In the genomic region with DNA sequence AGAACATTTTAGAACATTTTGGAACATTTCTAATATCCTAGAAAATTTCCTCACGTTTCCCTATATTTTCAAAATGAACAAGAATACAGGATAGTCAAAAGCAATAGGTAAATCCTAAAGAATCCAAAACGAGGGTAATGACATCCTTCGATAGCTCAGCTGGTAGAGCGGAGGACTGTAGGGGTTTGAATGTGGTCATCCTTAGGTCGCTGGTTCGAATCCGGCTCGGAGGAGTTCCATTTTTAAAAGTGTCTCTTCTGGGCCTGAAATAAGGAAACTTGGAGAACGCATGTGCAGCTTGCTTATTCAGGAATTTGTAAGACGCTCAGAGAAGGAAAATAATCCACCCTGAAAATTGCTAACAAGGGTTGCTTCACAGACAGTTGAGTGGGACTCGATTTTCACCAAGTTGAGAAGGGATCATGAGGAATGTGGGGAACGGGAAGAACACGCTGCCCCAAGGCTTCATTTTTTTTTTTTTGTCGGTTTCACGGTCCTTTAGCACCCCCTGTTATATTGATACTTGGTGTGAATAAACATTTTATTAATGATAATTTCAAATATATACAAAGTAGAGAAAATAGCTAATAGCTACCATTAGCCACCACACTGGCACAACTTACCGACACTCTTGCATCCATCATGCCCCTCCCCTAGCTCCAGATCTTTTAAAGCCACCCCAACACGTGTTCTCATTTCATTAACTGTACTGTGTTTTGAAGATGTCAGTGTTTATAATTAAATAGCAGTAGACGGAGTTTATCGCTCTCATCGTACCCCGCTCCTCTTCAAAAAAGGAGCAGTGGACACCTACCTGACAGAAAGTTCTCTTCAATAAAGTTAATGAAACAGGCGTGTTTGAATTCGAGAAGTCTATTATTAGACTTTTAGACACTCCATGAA, we compare ENCODE assay signal across 8 cellular contexts. TPM values are rescaled to one million over a fixed set of nuclear protein-coding genes. Genes with fewer than 3 reads are reported as not detected.
A peak's percentile ranks its signal among the peaks of the same experiment; 100 is the strongest.
DNase-seq lines count a peak whose midpoint lies in the region; ATAC-seq, FAIRE-seq and TF ChIP-seq lines count a peak whose summit lies in the region.

No MANE protein-coding gene starts in this region.

- H4K20me1 ChIP-seq in H1 (replicated peaks in 1 of 2; ENCODE audit: control insufficient read depth in 1 of 2, insufficient read depth in 2 of 2, low read length in 2 of 2), result no peaks in the 10 kb centered on the region

- H3K79me2 ChIP-seq in H1 (ENCODE audit: control insufficient read depth in 1 of 2, insufficient read depth in 2 of 2, low read length in 2 of 2), result peaks cover 0 to 12% of the 10 kb centered on the region in 2 experiments; a peak in 2 of 4 replicates

- no peak for TF ChIP-seq RAD21 in H1 (IDR thresholded peaks at IDR 0.05 in 1 of 2, conservative IDR thresholded peaks at IDR 0.05 in 1 of 2; ENCODE audit: low read depth in 2 of 2, low read length in 2 of 2)

- CTCF ChIA-PET in AG04450 (lab: Charles Lee), result interaction anchor here (0.5 to 7.7 kb wide), 60 partner anchors 11 to 1479 kb away, joined by 3 to 280 read pairs (median 4); a partner anchor contains a TSS
- CTCF ChIA-PET in HEK293T (lab: Yijun Ruan, JAX), result interaction anchor here (0.5 to 3.4 kb wide), 19 partner anchors 9 to 642 kb away, joined by 3 to 27 read pairs (median 4); no protein-coding TSS in a partner anchor
- CTCF ChIA-PET in H1 (lab: Charles Lee; ENCODE audit: partially characterized antibody), result interaction anchor here (0.6 to 6.0 kb wide), 20 partner anchors 8 to 907 kb away, joined by 3 to 134 read pairs (median 4); a partner anchor contains a TSS

- peak overlapping the region; percentile 61 for H3K4me3 ChIP-seq in AG04450 (ENCODE audit: low read depth, low read length)
- peak overlapping the region; percentile 87 for H3K4me3 ChIP-seq in RWPE2 (ENCODE audit: severe bottlenecking)
- H3K4me3 ChIP-seq in H1 (ENCODE audit: extremely low read depth in 1 of 4, insufficient read depth in 2 of 4, low read depth in 3 of 4, low read length in 4 of 4), result peak overlapping the region; percentile 92 to 100 (median 99)
- peak overlapping the region in 1 of 2 donors; percentile 92 for H3K4me3 ChIP-seq in neuronal stem cell (ENCODE audit: low read length in 2 of 2)

- no peak for TF ChIP-seq EP300 in H1 (IDR thresholded peaks at IDR 0.05; ENCODE audit: borderline replicate concordance in 1 of 2, low read depth in 2 of 2, low read length in 2 of 2)

- H3K36me3 Mint-ChIP-seq in activated T-helper 17 cell treated with anti-CD3 and anti-CD28 coated beads, Interleukin-2, amount 50 U/mL, for 72 hours (ENCODE audit: low read depth), result no peaks in the 10 kb centered on the region

- 6% methylated on average over 23 of the region's 23 CpGs; no CpG with 5 or more reads in 1 of the 2 experiments for WGBS in H1 (ENCODE audit: extremely low coverage in 1 of 2, insufficient coverage in 1 of 2, insufficient read length in 1 of 2, insufficient replicate concordance in 2 of 2, low coverage in 1 of 2, low lambda C conversion rate in 2 of 2, missing lambda C conversion rate in 1 of 2), 2 experiments
- WGBS in neuronal stem cell (ENCODE audit: extremely low coverage in 2 of 2, insufficient read length in 2 of 2, insufficient replicate concordance in 1 of 2), 2 donors, result no CpG with 5 or more reads among the region's 23 CpGs

- POLR2A ChIA-PET in AG04450 (lab: Yijun Ruan, JAX) (interaction anchor here (0.7 to 1.1 kb wide), 7 partner anchors 18 to 552 kb away, joined by 3 to 7 read pairs (median 4); a partner anchor contains a TSS), HEK293T (lab: Yijun Ruan, JAX) (interaction anchor here (0.6 to 4.6 kb wide), 23 partner anchors 10 to 1470 kb away, joined by 3 to 43 read pairs (median 4); a partner anchor contains a TSS), H1 (lab: Charles Lee; ENCODE audit: partially characterized antibody) (interaction anchor here (0.6 to 2.9 kb wide), 10 partner anchors 15 to 657 kb away, joined by 3 to 29 read pairs (median 3); a partner anchor contains a TSS)

- no peak overlapping the region for H4K91ac ChIP-seq in H1 (replicated peaks; ENCODE audit: insufficient read length, low read length)
- no peak overlapping the region for H4K91ac ChIP-seq in neuronal stem cell (ENCODE audit: low read depth, low read length, poor library complexity)

- no peak overlapping the region for H4K5ac ChIP-seq in H1 (ENCODE audit: insufficient read length, low read depth, low read length)

- peaks cover 16% of the 10 kb centered on the region for H3K4me1 Mint-ChIP-seq in activated T-helper 17 cell treated with anti-CD3 and anti-CD28 coated beads, Interleukin-2, amount 50 U/mL, for 72 hours

- peaks cover 18% of the 10 kb centered on the region for H3K23me2 ChIP-seq in H1 (ENCODE audit: low read depth, low read length)

- no peak for TF ChIP-seq POLR2A in H1 (IDR thresholded peaks at IDR 0.05; ENCODE audit: control extremely low read depth in 1 of 2, low read depth in 2 of 2, low read length in 2 of 2)

- H4K8ac ChIP-seq in H1 (ENCODE audit: extremely low read depth, insufficient read depth, low read length) (no peak overlapping the region), neuronal stem cell (ENCODE audit: low read depth, low read length) (no peak overlapping the region)

- H3K27ac ChIP-seq in AG04450 (ENCODE audit: low read depth, low read length) (no peak overlapping the region), RWPE2 (ENCODE audit: poor library complexity, severe bottlenecking) (peak overlapping the region; percentile 74), H1 (ENCODE audit: low read depth, low read length) (no peak overlapping the region), neuronal stem cell (replicated peaks; ENCODE audit: low read length) (no peak overlapping the region)

- H2BK5ac ChIP-seq in H1 (ENCODE audit: low read depth, low read length) (no peak overlapping the region), neuronal stem cell (ENCODE audit: low read length) (no peak overlapping the region)

- no peaks in the 10 kb centered on the region for H3K9me3 Mint-ChIP-seq in activated T-helper 17 cell treated with anti-CD3 and anti-CD28 coated beads, Interleukin-2, amount 50 U/mL, for 72 hours

- H3K23ac ChIP-seq in H1 (ENCODE audit: insufficient read length), result no peak overlapping the region
- H3K23ac ChIP-seq in neuronal stem cell (ENCODE audit: low read depth, low read length, poor library complexity), result no peak overlapping the region

- H3K18ac ChIP-seq in H1 (ENCODE audit: extremely low read depth, low read length) (no peak overlapping the region), neuronal stem cell (ENCODE audit: low read length) (no peak overlapping the region)

- H3K9ac ChIP-seq in H1 (replicated peaks in 1 of 4; ENCODE audit: extremely low read depth in 1 of 4, low read depth in 3 of 4, low read length in 3 of 4), result no peak overlapping the region
- no peak overlapping the region for H3K9ac ChIP-seq in neuronal stem cell (ENCODE audit: low read depth, low read length, poor library complexity)

- H2BK120ac ChIP-seq in H1 (replicated peaks; ENCODE audit: low read depth, low read length), result no peak overlapping the region
- no peak overlapping the region for H2BK120ac ChIP-seq in neuronal stem cell (ENCODE audit: low read depth, low read length)

- H2BK15ac ChIP-seq in H1 (ENCODE audit: low read length), result no peak overlapping the region
- no peak overlapping the region for H2BK15ac ChIP-seq in neuronal stem cell (ENCODE audit: low read length)

- H2AFZ ChIP-seq in H1 (ENCODE audit: low read length) (no peak overlapping the region), neuronal stem cell (ENCODE audit: low read length) (peak overlapping the region; percentile 95)

- H2BK12ac ChIP-seq in H1 (ENCODE audit: low read depth, low read length), result no peak overlapping the region
- H2BK12ac ChIP-seq in neuronal stem cell (ENCODE audit: low read length), result no peak overlapping the region

- no peak for DNase-seq in AG04450 (ENCODE audit: low read depth, low spot score)
- no peak for DNase-seq in HEK293T (ENCODE audit: extremely low spot score)
- no peak for DNase-seq in RWPE2 (ENCODE audit: low spot score)
- peak; percentile 78 to 85 for DNase-seq in H1 (ENCODE audit: low read depth in 1 of 2, low spot score in 2 of 2)
- peak; percentile 47 for DNase-seq in neuronal stem cell (ENCODE audit: low spot score)

- H2BK20ac ChIP-seq in H1 (ENCODE audit: low read length), result no peak overlapping the region

- no peak overlapping the region for H3K14ac ChIP-seq in H1 (ENCODE audit: insufficient read length)
- H3K14ac ChIP-seq in neuronal stem cell (ENCODE audit: low read length), result no peak overlapping the region

- peak overlapping the region; percentile 74 to 90 for H3K4me2 ChIP-seq in H1 (ENCODE audit: insufficient read depth in 1 of 2, low read depth in 2 of 2, low read length in 2 of 2)
- H3K4me2 ChIP-seq in neuronal stem cell (ENCODE audit: insufficient read depth, low read length, poor library complexity, severe bottlenecking), result peak overlapping the region; percentile 68

- ATAC-seq in RWPE2 (ENCODE audit: low read depth) (peak; percentile 33; the same call in 2 of the 3 replicates), GM18867 (IDR thresholded peaks at IDR 0.05; ENCODE audit: unreplicated experiment) (no peak), GM18511 (IDR thresholded peaks at IDR 0.05; ENCODE audit: unreplicated experiment) (no peak)
- ATAC-seq in activated T-helper 17 cell treated with anti-CD3 and anti-CD28 coated beads, Interleukin-2, amount 50 U/mL, for 72 hours (replicated peaks), result no peak

- TF ChIP-seq CTCF in AG04450 (IDR thresholded peaks at IDR 0.05; ENCODE audit: low read depth, low read length) (no peak), RWPE2 (IDR thresholded peaks at IDR 0.05; ENCODE audit: poor library complexity, severe bottlenecking) (no peak), H1 (IDR thresholded peaks at IDR 0.05; ENCODE audit: control extremely low read depth in 1 of 3, insufficient read depth in 1 of 3, low read depth in 1 of 3, low read length in 3 of 3) (no peak)

- H3K36me3 ChIP-seq in RWPE2 (ENCODE audit: low read depth), result peaks cover 15% of the 10 kb centered on the region
- H3K36me3 ChIP-seq in H1 (ENCODE audit: control insufficient read depth in 2 of 4, insufficient read depth in 4 of 4, low read length in 3 of 4), result peaks cover 0 to 6% (median 3%) of the 10 kb centered on the region in 4 experiments; a peak in 2 of 8 replicates
- H3K36me3 ChIP-seq in neuronal stem cell (replicated peaks in 1 of 2; ENCODE audit: control insufficient read depth in 2 of 2, insufficient read depth in 2 of 2, low read length in 2 of 2), result peaks cover 9 to 23% of the 10 kb centered on the region in 2 donors

- peak; percentile 93 for FAIRE-seq in H1 (lab: Jason Lieb, UNC)

- H3K9me3 ChIP-seq in AG04450 (ENCODE audit: control insufficient read depth, insufficient read depth, low read length), result no peaks in the 10 kb centered on the region; the same call in 1 of the 2 replicates
- H3K9me3 ChIP-seq in RWPE2 (ENCODE audit: severe bottlenecking), result no peaks in the 10 kb centered on the region
- H3K9me3 ChIP-seq in H1 (ENCODE audit: insufficient read depth in 2 of 2, low read depth in 1 of 2, low read length in 1 of 2), result no peaks in the 10 kb centered on the region
- H3K9me3 ChIP-seq in neuronal stem cell (replicated peaks in 1 of 2; ENCODE audit: control insufficient read depth in 2 of 2, insufficient read depth in 1 of 2, low read depth in 1 of 2, low read length in 2 of 2), result no peaks in the 10 kb centered on the region

- H2AK5ac ChIP-seq in H1 (ENCODE audit: low read depth, low read length) (no peak overlapping the region), neuronal stem cell (ENCODE audit: low read depth, low read length) (no peak overlapping the region)

- H3K4me1 ChIP-seq in RWPE2 (ENCODE audit: insufficient read depth, poor library complexity, severe bottlenecking) (no peaks in the 10 kb centered on the region), H1 (replicated peaks in 1 of 4; ENCODE audit: control insufficient read depth in 3 of 4, insufficient read depth in 4 of 4, low read length in 3 of 4) (peaks cover 0 to 5% (median 2%) of the 10 kb centered on the region in 4 experiments; a peak in 5 of 7 replicates), neuronal stem cell (ENCODE audit: control insufficient read depth in 2 of 2, insufficient read depth in 1 of 2, low read depth in 1 of 2, low read length in 2 of 2) (peaks cover 3 to 8% of the 10 kb centered on the region in 2 donors)

- H3K4me3 Mint-ChIP-seq in activated T-helper 17 cell treated with anti-CD3 and anti-CD28 coated beads, Interleukin-2, amount 50 U/mL, for 72 hours, result no peak overlapping the region

- no peaks in the 10 kb centered on the region for H3K27me3 ChIP-seq in AG04450 (ENCODE audit: control insufficient read depth, insufficient read depth, low read length)
- no peaks in the 10 kb centered on the region for H3K27me3 ChIP-seq in RWPE2 (ENCODE audit: insufficient read depth, poor library complexity, severe bottlenecking)
- no peaks in the 10 kb centered on the region for H3K27me3 ChIP-seq in H1 (replicated peaks in 1 of 4; ENCODE audit: control insufficient read depth in 3 of 4, extremely low read depth in 1 of 4, insufficient read depth in 3 of 4, low read length in 3 of 4)
- H3K27me3 ChIP-seq in neuronal stem cell (ENCODE audit: control insufficient read depth in 3 of 3, insufficient read depth in 3 of 3, low read depth in 1 of 3, low read length in 3 of 3), result peaks cover 0 to 24% (median 0%) of the 10 kb centered on the region in 3 experiments

- H3K56ac ChIP-seq in H1 (replicated peaks; ENCODE audit: insufficient read length, low read depth, low read length), result no peak overlapping the region

- peaks cover 21% of the 10 kb centered on the region for H3K27me3 Mint-ChIP-seq in activated T-helper 17 cell treated with anti-CD3 and anti-CD28 coated beads, Interleukin-2, amount 50 U/mL, for 72 hours

- H3K4ac ChIP-seq in H1 (replicated peaks; ENCODE audit: insufficient read length, low read depth, low read length) (no peak overlapping the region), neuronal stem cell (ENCODE audit: low read length) (no peak overlapping the region)

- no peak overlapping the region for H3K27ac Mint-ChIP-seq in activated T-helper 17 cell treated with anti-CD3 and anti-CD28 coated beads, Interleukin-2, amount 50 U/mL, for 72 hours

- H3K79me1 ChIP-seq in H1 (ENCODE audit: low read depth, low read length) (peaks cover 8% of the 10 kb centered on the region), neuronal stem cell (ENCODE audit: low read depth, low read length) (peaks cover 10% of the 10 kb centered on the region)

RNA-seq across cellular contexts. Expression of a gene that starts 1.8 kb away (rescaled TPM):
- polyA plus RNA-seq in AG04450 (2011; rRNA removed) (12.8 and 14.9 TPM in 2 replicates), H1 (2011; rRNA removed) (28.4 and 30.7 TPM in 2 replicates)
- polyA minus RNA-seq in AG04450 (2011; rRNA and poly(A)+ RNA removed), result 9.6 and 9.7 TPM in 2 replicates
- 20.5 and 20.6 TPM in 2 replicates for total RNA-seq in H1 (2021; fragmentation: NEBNext Ultra II Directional; extraction: Animal tissue kit (Norgen Biotek cat#: 25700))
- polyA plus RNA-seq in H1 (2011; cell fraction: cytosol; rRNA removed), result 26.5 TPM
- 17.6 TPM for polyA plus RNA-seq in H1 (2011; cell fraction: nucleus; rRNA removed)
- polyA plus RNA-seq in H1 (2012, experiment 1 of 2), result 15.1 to 19.6 TPM (median 18.5 TPM) in 4 replicates
- 19.3 TPM for polyA plus RNA-seq in H1 (2012, experiment 2 of 2)
- 16.1 TPM for polyA plus RNA-seq in H1 (2013, experiment 1 of 2)
- 16.3 TPM for polyA plus RNA-seq in H1 (2013, experiment 2 of 2)
- polyA minus RNA-seq in H1 (2011; rRNA and poly(A)+ RNA removed), result 10.8 and 10.9 TPM in 2 replicates
- 10.6 TPM for polyA minus RNA-seq in H1 (2011; cell fraction: cytosol; rRNA and poly(A)+ RNA removed)
- 12.5 TPM for polyA minus RNA-seq in H1 (2011; cell fraction: nucleus; rRNA and poly(A)+ RNA removed)
- polyA plus RNA-seq in neuronal stem cell (2013, experiment 1 of 2), result 18.0 TPM
- polyA plus RNA-seq in neuronal stem cell (2013, experiment 2 of 2), result 16.9 TPM
- total RNA-seq in activated T-helper 17 cell treated with anti-CD3 and anti-CD28 coated beads, Interleukin-2, amount 50 U/mL, for 72 hours, result 10 to 100 TPM; 24.5 to 30.0 TPM

RNA-seq across cellular contexts. Expression of a gene that starts 56.8 kb away (rescaled TPM):
- polyA plus RNA-seq in AG04450 (2011; rRNA removed), result 59.0 and 72.3 TPM in 2 replicates
- 18.6 and 27.4 TPM in 2 replicates for polyA minus RNA-seq in AG04450 (2011; rRNA and poly(A)+ RNA removed)
- total RNA-seq in H1 (2021; fragmentation: NEBNext Ultra II Directional; extraction: Animal tissue kit (Norgen Biotek cat#: 25700)), result 61.9 and 66.4 TPM in 2 replicates
- 18.3 and 23.4 TPM in 2 replicates for polyA plus RNA-seq in H1 (2011; rRNA removed)
- 36.0 TPM for polyA plus RNA-seq in H1 (2011; cell fraction: cytosol; rRNA removed)
- polyA plus RNA-seq in H1 (2011; cell fraction: nucleus; rRNA removed), result 10.5 TPM
- 47.5 to 70.6 TPM (median 56.2 TPM) in 4 replicates for polyA plus RNA-seq in H1 (2012, experiment 1 of 2)
- 12.3 TPM for polyA plus RNA-seq in H1 (2012, experiment 2 of 2)
- 31.2 TPM for polyA plus RNA-seq in H1 (2013, experiment 1 of 2)
- polyA plus RNA-seq in H1 (2013, experiment 2 of 2), result 33.0 TPM
- 26.4 and 39.0 TPM in 2 replicates for polyA minus RNA-seq in H1 (2011; rRNA and poly(A)+ RNA removed)
- polyA minus RNA-seq in H1 (2011; cell fraction: cytosol; rRNA and poly(A)+ RNA removed), result 23.9 TPM
- 10.3 TPM for polyA minus RNA-seq in H1 (2011; cell fraction: nucleus; rRNA and poly(A)+ RNA removed)
- polyA plus RNA-seq in neuronal stem cell (2013, experiment 1 of 2), result 47.8 TPM
- 44.3 TPM for polyA plus RNA-seq in neuronal stem cell (2013, experiment 2 of 2)
- total RNA-seq in activated T-helper 17 cell treated with anti-CD3 and anti-CD28 coated beads, Interleukin-2, amount 50 U/mL, for 72 hours, result 10 to 100 TPM; 84.3 to 90.3 TPM

Comparison
In these comparisons a context has a peak if more than half of its experiments do, and no peak if none do; other contexts are left out.
1. DNase-seq: peak in H1 (2 of 2) and neuronal stem cell (single experiment); none in AG04450 (single experiment), HEK293T (single experiment) and RWPE2 (single experiment).